ENCODE assay signal across 8 cellular contexts in genomic region chr3:184315506-184315867, GRCh38. TPM values are rescaled to one million over a fixed set of nuclear protein-coding genes. Genes with fewer than 3 reads are reported as not detected.
DNase-seq lines count a peak whose midpoint lies in the region; ATAC-seq, FAIRE-seq and TF ChIP-seq lines count a peak whose summit lies in the region.

No MANE protein-coding gene starts in this region.

- no peak for TF ChIP-seq RAD21 in HepG2 (CRISPR knock-in tag; IDR thresholded peaks at IDR 0.05)

- CTCF ChIA-PET in HepG2 (lab: Yijun Ruan, JAX; ENCODE audit: low intra/inter-chr PET ratio, low total read pairs), result no interaction called here

- intact Hi-C loops in HepG2 (cut with micrococcal nuclease; ENCODE audit: unreplicated experiment), result no loop called here
- intact Hi-C loops in sciatic nerve (cut with DNase I), result no loop called here

- H4K20me1 ChIP-seq in HepG2 (ENCODE audit: insufficient read depth, low read length), result peaks cover 33% of the 10 kb centered on the region

- H3K27me3 ChIP-seq in adipocyte (replicated peaks; ENCODE audit: control insufficient read depth, insufficient read depth, low read length) (no peaks in the 10 kb centered on the region), HepG2 (ENCODE audit: control insufficient read depth in 1 of 2, insufficient read depth in 2 of 2, low read length in 2 of 2) (no peaks in the 10 kb centered on the region; a peak in 1 of 5 replicates), upper lobe of left lung (no peaks in the 10 kb centered on the region)

- H3K4me2 ChIP-seq in HepG2 (ENCODE audit: low read depth, low read length), result peak overlapping the region; percentile 94

- FAIRE-seq in GM12892 (lab: Jason Lieb, UNC), result peak; percentile 75
- no peak for FAIRE-seq in HepG2 (lab: Jason Lieb, UNC)
- no peak for FAIRE-seq in frontal cortex (lab: Jason Lieb, UNC)

- TF ChIP-seq EP300 in HepG2 (IDR thresholded peaks at IDR 0.05; ENCODE audit: low read depth in 2 of 2, low read length in 2 of 2) (no peak), HepG2 (CRISPR knock-in tag; IDR thresholded peaks at IDR 0.05; ENCODE audit: borderline replicate concordance) (no peak), upper lobe of left lung (IDR thresholded peaks at IDR 0.05) (no peak)

- no TSS peak for BruUV-seq in HepG2 (replicated peaks; lab: Mats Ljungman, UMichigan)

- H3K27ac ChIP-seq in HepG2 (ENCODE audit: extremely low read length, insufficient read depth, low read length), result peak overlapping the region; percentile 91
- peak overlapping the region; percentile 97 to 98 (median 98) for H3K27ac ChIP-seq in upper lobe of left lung

- no peak for TF ChIP-seq CTCF in HepG2 (CRISPR knock-in tag; IDR thresholded peaks at IDR 0.05)
- no peak for TF ChIP-seq CTCF in upper lobe of left lung (IDR thresholded peaks at IDR 0.05)

- no peak for DNase-seq in GM12892 (ENCODE audit: insufficient read length)
- no peak for DNase-seq in adipocyte (ENCODE audit: low read depth)
- DNase-seq in HepG2 (ENCODE audit: low spot score), result no peak
- DNase-seq in upper lobe of left lung, result no peak
- DNase-seq in frontal cortex (ENCODE audit: low spot score in 2 of 2), result no peak
- DNase-seq in retina, result no peak
- DNase-seq in sciatic nerve (ENCODE audit: low spot score), result no peak

- H3K9ac ChIP-seq in adipocyte (ENCODE audit: low read length) (peak overlapping the region; percentile 100), HepG2 (ENCODE audit: insufficient read depth, low read depth, low read length) (peak overlapping the region; percentile 98)

- no peak for TF ChIP-seq POLR2A in GM12892 (IDR thresholded peaks at IDR 0.05; ENCODE audit: low read depth, low read length)
- 0 out of 4 replicates have a peak, but pooled peaks have one; percentile 1 to 35 for TF ChIP-seq POLR2A in HepG2 (IDR thresholded peaks at IDR 0.05; ENCODE audit: insufficient read depth in 1 of 2, low read depth in 2 of 2, low read length in 2 of 2)
- no peak for TF ChIP-seq POLR2A in upper lobe of left lung (IDR thresholded peaks at IDR 0.05)

- H3K9me3 ChIP-seq in adipocyte (ENCODE audit: control insufficient read depth, low read length) (no peaks in the 10 kb centered on the region), HepG2 (ENCODE audit: low read length) (no peaks in the 10 kb centered on the region), upper lobe of left lung (no peaks in the 10 kb centered on the region)

- H2AFZ ChIP-seq in HepG2 (ENCODE audit: low read length), result no peak overlapping the region

- H3K4me3 ChIP-seq in adipocyte (ENCODE audit: low read length) (peak overlapping the region; percentile 100), HepG2 (replicated peaks in 1 of 3; ENCODE audit: insufficient read depth in 1 of 3, low read depth in 2 of 3, low read length in 3 of 3) (peak overlapping the region; percentile 68 to 93 (median 86)), upper lobe of left lung (peak overlapping the region; percentile 83 to 93 (median 88))

- H3K4me1 ChIP-seq in adipocyte (ENCODE audit: control insufficient read depth, insufficient read depth, low read length), result peaks cover 35% of the 10 kb centered on the region
- H3K4me1 ChIP-seq in HepG2 (ENCODE audit: insufficient read depth, low read length), result peaks cover 44% of the 10 kb centered on the region
- H3K4me1 ChIP-seq in upper lobe of left lung, result peaks cover 50 to 58% (median 53%) of the 10 kb centered on the region in 4 donors

- 0% methylated on average over 9 of the region's 9 CpGs for WGBS in HepG2 (ENCODE audit: low lambda C conversion rate)
- 7 to 15% methylated on average over 5 to 9 of the region's 9 CpGs for WGBS in upper lobe of left lung, 2 donors

- H3K79me2 ChIP-seq in HepG2 (ENCODE audit: insufficient read depth, low read length), result peaks cover 54% of the 10 kb centered on the region

- H3K36me3 ChIP-seq in adipocyte (ENCODE audit: control insufficient read depth, insufficient read depth, low read length, severe bottlenecking), result peaks cover 24% of the 10 kb centered on the region
- peaks cover 14 to 38% of the 10 kb centered on the region in 2 experiments for H3K36me3 ChIP-seq in HepG2 (replicated peaks in 1 of 2; ENCODE audit: control insufficient read depth in 1 of 2, insufficient read depth in 2 of 2, low read length in 2 of 2)
- H3K36me3 ChIP-seq in upper lobe of left lung, result peaks cover 0 to 31% (median 16%) of the 10 kb centered on the region in 4 donors

- ATAC-seq in HG03095 (IDR thresholded peaks at IDR 0.05; ENCODE audit: unreplicated experiment) (peak; percentile 11), HepG2 (peak; percentile 26), upper lobe of left lung (ENCODE audit: low FRiP score in 2 of 2) (peak in 1 of 2 donors; percentile 2), sciatic nerve (no peak)

- POLR2A ChIA-PET in HepG2 (lab: Yijun Ruan, JAX), result interaction anchor here (0.6 to 1.9 kb wide), 9 partner anchors 9 to 159 kb away, joined by 3 to 10 read pairs (median 4); partner anchors contain the start of gene FAM131A

- in situ Hi-C loops in HepG2 (cut with HindIII; ENCODE audit: extremely low pct_ligation_motif_present, low pct_unique_long_range_greater_than_20kb), result no loop called here

RNA-seq across cellular contexts. Expression of gene EIF4G1, which starts 1.1 kb away (rescaled TPM):
- 124 TPM for polyA plus RNA-seq in GM12892 (2012; ENCODE audit: missing spikeins)
- total RNA-seq in HepG2 (2016; rRNA removed; fragmentation: Illumina TruSeq; extraction: Trizol) (213 and 244 TPM in 2 replicates), upper lobe of left lung (100 to 1,000 TPM; 278 to 408 (median 326) TPM), frontal cortex (88.0 TPM), sciatic nerve (248 TPM)
- 19.7 and 27.8 TPM in 2 replicates for total RNA-seq in HepG2 (2016; cell fraction: cytosol; rRNA removed; fragmentation: Illumina TruSeq; extraction: Trizol; ENCODE audit: low read depth)
- total RNA-seq in HepG2 (2016; cell fraction: insoluble cytoplasmic fraction; rRNA removed; fragmentation: Illumina TruSeq; extraction: Trizol), result 208 and 223 TPM in 2 replicates
- 77.1 and 81.4 TPM in 2 replicates for total RNA-seq in HepG2 (2016; cell fraction: membrane; rRNA removed; fragmentation: Illumina TruSeq; extraction: Trizol)
- 163 and 210 TPM in 2 replicates for total RNA-seq in HepG2 (2016; cell fraction: nucleus; rRNA removed; fragmentation: Illumina TruSeq; extraction: Trizol)
- polyA plus RNA-seq in HepG2 (2011; rRNA removed), result 208 and 228 TPM in 2 replicates
- 139 and 145 TPM in 2 replicates for polyA plus RNA-seq in HepG2 (2011; cell fraction: cytosol; rRNA removed)
- 229 and 287 TPM in 2 replicates for polyA plus RNA-seq in HepG2 (2011; cell fraction: nucleus; rRNA removed)
- 122 and 142 TPM in 2 replicates for polyA plus RNA-seq in HepG2 (2012)
- polyA plus RNA-seq in HepG2 (2016; cell fraction: cytosol; fragmentation: Illumina TruSeq; extraction: Trizol; ENCODE audit: low read depth), result 15.3 and 16.7 TPM in 2 replicates
- polyA plus RNA-seq in HepG2 (2016; cell fraction: insoluble cytoplasmic fraction; fragmentation: Illumina TruSeq; extraction: Trizol; ENCODE audit: low read depth), result 217 and 276 TPM in 2 replicates
- 53.0 and 64.3 TPM in 2 replicates for polyA plus RNA-seq in HepG2 (2016; cell fraction: membrane; fragmentation: Illumina TruSeq; extraction: Trizol; ENCODE audit: low read depth)
- polyA plus RNA-seq in HepG2 (2016; cell fraction: nucleus; fragmentation: Illumina TruSeq; extraction: Trizol; ENCODE audit: insufficient read depth, low read depth), result 324 and 332 TPM in 2 replicates
- polyA minus RNA-seq in HepG2 (2011; rRNA and poly(A)+ RNA removed; ENCODE audit: low replicate concordance), result 348 and 721 TPM in 2 replicates
- 122 and 123 TPM in 2 replicates for polyA minus RNA-seq in HepG2 (2011; cell fraction: cytosol; rRNA and poly(A)+ RNA removed)
- 107 and 113 TPM in 2 replicates for polyA minus RNA-seq in HepG2 (2011; cell fraction: nucleus; rRNA and poly(A)+ RNA removed)

RNA-seq across cellular contexts. Expression of gene PSMD2, which starts 16.4 kb away (rescaled TPM):
- 110 TPM for polyA plus RNA-seq in GM12892 (2012; ENCODE audit: missing spikeins)
- total RNA-seq in HepG2 (2016; rRNA removed; fragmentation: Illumina TruSeq; extraction: Trizol), result 200 and 312 TPM in 2 replicates
- total RNA-seq in HepG2 (2016; cell fraction: cytosol; rRNA removed; fragmentation: Illumina TruSeq; extraction: Trizol; ENCODE audit: low read depth), result 27.9 and 35.3 TPM in 2 replicates
- 208 and 307 TPM in 2 replicates for total RNA-seq in HepG2 (2016; cell fraction: insoluble cytoplasmic fraction; rRNA removed; fragmentation: Illumina TruSeq; extraction: Trizol)
- 69.9 and 70.8 TPM in 2 replicates for total RNA-seq in HepG2 (2016; cell fraction: membrane; rRNA removed; fragmentation: Illumina TruSeq; extraction: Trizol)
- 130 and 133 TPM in 2 replicates for total RNA-seq in HepG2 (2016; cell fraction: nucleus; rRNA removed; fragmentation: Illumina TruSeq; extraction: Trizol)
- polyA plus RNA-seq in HepG2 (2011; rRNA removed), result 125 and 152 TPM in 2 replicates
- polyA plus RNA-seq in HepG2 (2011; cell fraction: cytosol; rRNA removed), result 165 and 166 TPM in 2 replicates
- 110 and 125 TPM in 2 replicates for polyA plus RNA-seq in HepG2 (2011; cell fraction: nucleus; rRNA removed)
- 116 and 117 TPM in 2 replicates for polyA plus RNA-seq in HepG2 (2012)
- polyA plus RNA-seq in HepG2 (2016; cell fraction: cytosol; fragmentation: Illumina TruSeq; extraction: Trizol; ENCODE audit: low read depth), result 19.9 and 25.2 TPM in 2 replicates
- 253 and 295 TPM in 2 replicates for polyA plus RNA-seq in HepG2 (2016; cell fraction: insoluble cytoplasmic fraction; fragmentation: Illumina TruSeq; extraction: Trizol; ENCODE audit: low read depth)
- 36.4 and 42.7 TPM in 2 replicates for polyA plus RNA-seq in HepG2 (2016; cell fraction: membrane; fragmentation: Illumina TruSeq; extraction: Trizol; ENCODE audit: low read depth)
- 155 and 167 TPM in 2 replicates for polyA plus RNA-seq in HepG2 (2016; cell fraction: nucleus; fragmentation: Illumina TruSeq; extraction: Trizol; ENCODE audit: insufficient read depth, low read depth)
- polyA minus RNA-seq in HepG2 (2011; rRNA and poly(A)+ RNA removed; ENCODE audit: low replicate concordance), result 351 and 796 TPM in 2 replicates
- 127 and 152 TPM in 2 replicates for polyA minus RNA-seq in HepG2 (2011; cell fraction: cytosol; rRNA and poly(A)+ RNA removed)
- 99.4 and 123 TPM in 2 replicates for polyA minus RNA-seq in HepG2 (2011; cell fraction: nucleus; rRNA and poly(A)+ RNA removed)
- total RNA-seq in upper lobe of left lung, result 100 to 1,000 TPM; 144 to 259 (median 165) TPM
- total RNA-seq in frontal cortex, result 263 TPM
- 122 TPM for total RNA-seq in sciatic nerve

RNA-seq across cellular contexts. Expression of gene FAM131A, which starts 21.9 kb away (rescaled TPM):
- polyA plus RNA-seq in GM12892 (2012; ENCODE audit: missing spikeins), result 1.6 TPM
- total RNA-seq in HepG2 (2016; rRNA removed; fragmentation: Illumina TruSeq; extraction: Trizol) (7.4 and 9.3 TPM in 2 replicates), upper lobe of left lung (10 to 100 TPM; 14.8 to 52.7 (median 25.2) TPM), frontal cortex (60.7 TPM), sciatic nerve (22.6 TPM)
- total RNA-seq in HepG2 (2016; cell fraction: cytosol; rRNA removed; fragmentation: Illumina TruSeq; extraction: Trizol; ENCODE audit: low read depth), result 2.3 and 2.5 TPM in 2 replicates
- total RNA-seq in HepG2 (2016; cell fraction: insoluble cytoplasmic fraction; rRNA removed; fragmentation: Illumina TruSeq; extraction: Trizol), result 4.8 and 8.7 TPM in 2 replicates
- total RNA-seq in HepG2 (2016; cell fraction: membrane; rRNA removed; fragmentation: Illumina TruSeq; extraction: Trizol), result 7.8 and 8.3 TPM in 2 replicates
- total RNA-seq in HepG2 (2016; cell fraction: nucleus; rRNA removed; fragmentation: Illumina TruSeq; extraction: Trizol), result 4.4 and 6.5 TPM in 2 replicates
- polyA plus RNA-seq in HepG2 (2011; rRNA removed), result 9.2 and 14.1 TPM in 2 replicates
- polyA plus RNA-seq in HepG2 (2011; cell fraction: cytosol; rRNA removed), result 11.9 and 16.8 TPM in 2 replicates
- 23.9 and 25.8 TPM in 2 replicates for polyA plus RNA-seq in HepG2 (2011; cell fraction: nucleus; rRNA removed)
- polyA plus RNA-seq in HepG2 (2012), result 5.8 and 9.8 TPM in 2 replicates
- 2.3 and 3.2 TPM in 2 replicates for polyA plus RNA-seq in HepG2 (2016; cell fraction: cytosol; fragmentation: Illumina TruSeq; extraction: Trizol; ENCODE audit: low read depth)
- 5.3 and 7.8 TPM in 2 replicates for polyA plus RNA-seq in HepG2 (2016; cell fraction: insoluble cytoplasmic fraction; fragmentation: Illumina TruSeq; extraction: Trizol; ENCODE audit: low read depth)
- 5.7 and 5.8 TPM in 2 replicates for polyA plus RNA-seq in HepG2 (2016; cell fraction: membrane; fragmentation: Illumina TruSeq; extraction: Trizol; ENCODE audit: low read depth)
- polyA plus RNA-seq in HepG2 (2016; cell fraction: nucleus; fragmentation: Illumina TruSeq; extraction: Trizol; ENCODE audit: insufficient read depth, low read depth), result 12.3 and 13.4 TPM in 2 replicates
- 22.1 and 24.2 TPM in 2 replicates for polyA minus RNA-seq in HepG2 (2011; rRNA and poly(A)+ RNA removed; ENCODE audit: low replicate concordance)
- 7.0 and 7.3 TPM in 2 replicates for polyA minus RNA-seq in HepG2 (2011; cell fraction: cytosol; rRNA and poly(A)+ RNA removed)
- 7.0 and 9.2 TPM in 2 replicates for polyA minus RNA-seq in HepG2 (2011; cell fraction: nucleus; rRNA and poly(A)+ RNA removed)

RNA-seq across cellular contexts. Expression of gene ECE2, which starts 39.7 kb away (rescaled TPM):
- polyA plus RNA-seq in GM12892 (2012; ENCODE audit: missing spikeins), result not detected
- total RNA-seq in HepG2 (2016; rRNA removed; fragmentation: Illumina TruSeq; extraction: Trizol) (not detected in 2 replicates), upper lobe of left lung (not detected), frontal cortex (3.7 TPM), sciatic nerve (not detected)
- total RNA-seq in HepG2 (2016; cell fraction: cytosol; rRNA removed; fragmentation: Illumina TruSeq; extraction: Trizol; ENCODE audit: low read depth), result not detected in 2 replicates
- not detected in 2 replicates for total RNA-seq in HepG2 (2016; cell fraction: insoluble cytoplasmic fraction; rRNA removed; fragmentation: Illumina TruSeq; extraction: Trizol)
- not detected in 2 replicates for total RNA-seq in HepG2 (2016; cell fraction: membrane; rRNA removed; fragmentation: Illumina TruSeq; extraction: Trizol)
- total RNA-seq in HepG2 (2016; cell fraction: nucleus; rRNA removed; fragmentation: Illumina TruSeq; extraction: Trizol), result not detected in 2 replicates
- polyA plus RNA-seq in HepG2 (2011; rRNA removed), result 0.03 TPM in 1 of 2 replicates, not detected in the other
- polyA plus RNA-seq in HepG2 (2011; cell fraction: cytosol; rRNA removed), result not detected in 2 replicates
- polyA plus RNA-seq in HepG2 (2011; cell fraction: nucleus; rRNA removed), result 0.10 and 0.16 TPM in 2 replicates
- not detected in 2 replicates for polyA plus RNA-seq in HepG2 (2012)
- polyA plus RNA-seq in HepG2 (2016; cell fraction: cytosol; fragmentation: Illumina TruSeq; extraction: Trizol; ENCODE audit: low read depth), result not detected in 2 replicates
- polyA plus RNA-seq in HepG2 (2016; cell fraction: insoluble cytoplasmic fraction; fragmentation: Illumina TruSeq; extraction: Trizol; ENCODE audit: low read depth), result not detected in 2 replicates
- polyA plus RNA-seq in HepG2 (2016; cell fraction: membrane; fragmentation: Illumina TruSeq; extraction: Trizol; ENCODE audit: low read depth), result not detected in 2 replicates
- polyA plus RNA-seq in HepG2 (2016; cell fraction: nucleus; fragmentation: Illumina TruSeq; extraction: Trizol; ENCODE audit: insufficient read depth, low read depth), result not detected in 2 replicates
- 0.14 TPM in 1 of 2 replicates, not detected in the other for polyA minus RNA-seq in HepG2 (2011; rRNA and poly(A)+ RNA removed; ENCODE audit: low replicate concordance)
- not detected in 2 replicates for polyA minus RNA-seq in HepG2 (2011; cell fraction: cytosol; rRNA and poly(A)+ RNA removed)
- not detected in 2 replicates for polyA minus RNA-seq in HepG2 (2011; cell fraction: nucleus; rRNA and poly(A)+ RNA removed)

RNA-seq across cellular contexts. Expression of gene CLCN2, which starts 45.9 kb away (rescaled TPM):
- 1.2 TPM for polyA plus RNA-seq in GM12892 (2012; ENCODE audit: missing spikeins)
- total RNA-seq in HepG2 (2016; rRNA removed; fragmentation: Illumina TruSeq; extraction: Trizol) (5.2 and 13.5 TPM in 2 replicates), upper lobe of left lung (10 to 100 TPM in 1 of 6 donors, 1 to 10 TPM in 5; 3.0 to 14.7 (median 5.3) TPM), frontal cortex (7.3 TPM), sciatic nerve (24.5 TPM)
- 6.6 and 7.6 TPM in 2 replicates for total RNA-seq in HepG2 (2016; cell fraction: cytosol; rRNA removed; fragmentation: Illumina TruSeq; extraction: Trizol; ENCODE audit: low read depth)
- 3.5 and 14.3 TPM in 2 replicates for total RNA-seq in HepG2 (2016; cell fraction: insoluble cytoplasmic fraction; rRNA removed; fragmentation: Illumina TruSeq; extraction: Trizol)
- total RNA-seq in HepG2 (2016; cell fraction: membrane; rRNA removed; fragmentation: Illumina TruSeq; extraction: Trizol), result 5.6 and 6.9 TPM in 2 replicates
- total RNA-seq in HepG2 (2016; cell fraction: nucleus; rRNA removed; fragmentation: Illumina TruSeq; extraction: Trizol), result 19.4 and 22.0 TPM in 2 replicates
- polyA plus RNA-seq in HepG2 (2011; rRNA removed), result 11.4 and 14.3 TPM in 2 replicates
- polyA plus RNA-seq in HepG2 (2011; cell fraction: cytosol; rRNA removed), result 5.5 and 6.4 TPM in 2 replicates
- polyA plus RNA-seq in HepG2 (2011; cell fraction: nucleus; rRNA removed), result 41.8 and 47.0 TPM in 2 replicates
- 5.4 and 6.1 TPM in 2 replicates for polyA plus RNA-seq in HepG2 (2012)
- polyA plus RNA-seq in HepG2 (2016; cell fraction: cytosol; fragmentation: Illumina TruSeq; extraction: Trizol; ENCODE audit: low read depth), result 2.0 and 2.6 TPM in 2 replicates
- 4.8 and 5.5 TPM in 2 replicates for polyA plus RNA-seq in HepG2 (2016; cell fraction: insoluble cytoplasmic fraction; fragmentation: Illumina TruSeq; extraction: Trizol; ENCODE audit: low read depth)
- 3.7 and 4.4 TPM in 2 replicates for polyA plus RNA-seq in HepG2 (2016; cell fraction: membrane; fragmentation: Illumina TruSeq; extraction: Trizol; ENCODE audit: low read depth)
- 50.3 and 58.1 TPM in 2 replicates for polyA plus RNA-seq in HepG2 (2016; cell fraction: nucleus; fragmentation: Illumina TruSeq; extraction: Trizol; ENCODE audit: insufficient read depth, low read depth)
- 29.7 and 47.2 TPM in 2 replicates for polyA minus RNA-seq in HepG2 (2011; rRNA and poly(A)+ RNA removed; ENCODE audit: low replicate concordance)
- 5.3 and 6.0 TPM in 2 replicates for polyA minus RNA-seq in HepG2 (2011; cell fraction: cytosol; rRNA and poly(A)+ RNA removed)
- polyA minus RNA-seq in HepG2 (2011; cell fraction: nucleus; rRNA and poly(A)+ RNA removed), result 26.4 and 31.7 TPM in 2 replicates

Comparison
In these comparisons a context has a peak if more than half of its experiments do, and no peak if none do; other contexts are left out.
1. POLR2A ChIP-seq: peak in HepG2 (2 of 2); none in GM12892 (single experiment) and upper lobe of left lung (0 of 4).
2. Peak in every context shown above with its lines, with median percentiles within 50 percentile points of each other: H3K4me3 ChIP-seq.